ENCODE assay signal across 1 cellular context in genomic region chr6:22598386-22598785, GRCh38.
TF ChIP-seq lines count a peak whose summit lies in the region.

No MANE protein-coding gene starts in this region.

TF ChIP-seq in GM23338, 12 proteins besides CTCF, POLR2A, EP300 and RAD21 (continued from another document):
- TF ChIP-seq ZNF462 (CRISPR knock-in tag; IDR thresholded peaks at IDR 0.05): no peak
- TF ChIP-seq CREB1 (CRISPR knock-in tag; IDR thresholded peaks at IDR 0.05; ENCODE audit: low read depth): no peak
- no peak for TF ChIP-seq REST (IDR thresholded peaks at IDR 0.05; ENCODE audit: unreplicated experiment)
- no peak for TF ChIP-seq JUNB (IDR thresholded peaks at IDR 0.05; ENCODE audit: unreplicated experiment)
- TF ChIP-seq STAT1 (IDR thresholded peaks at IDR 0.05; ENCODE audit: unreplicated experiment): no peak
- TF ChIP-seq EZH2phosphoT487 (IDR thresholded peaks at IDR 0.05; ENCODE audit: unreplicated experiment): no peak
- TF ChIP-seq ZNF114 (CRISPR knock-in tag; IDR thresholded peaks at IDR 0.05): no peak
- TF ChIP-seq ETS1 (IDR thresholded peaks at IDR 0.05): no peak
